ENCODE assay signal across 1 cellular context in genomic region chr3:129576514-129577345, GRCh38.
TF ChIP-seq lines count a peak whose summit lies in the region.

No MANE protein-coding gene starts in this region.

TF ChIP-seq in HepG2, 621 proteins besides CTCF, POLR2A, EP300 and RAD21 (continues in another document):
- TF ChIP-seq GMEB1 (CRISPR knock-in tag; IDR thresholded peaks at IDR 0.05; ENCODE audit: borderline replicate concordance), result no peak
- TF ChIP-seq ZFP62 (CRISPR knock-in tag; IDR thresholded peaks at IDR 0.05), result no peak
- TF ChIP-seq ZBTB8A (CRISPR knock-in tag; IDR thresholded peaks at IDR 0.05; ENCODE audit: borderline replicate concordance, low read depth), result no peak
- no peak for TF ChIP-seq MEIS1 (CRISPR knock-in tag; IDR thresholded peaks at IDR 0.05; ENCODE audit: borderline replicate concordance)
- no peak for TF ChIP-seq ZNF782 (CRISPR knock-in tag; IDR thresholded peaks at IDR 0.05; ENCODE audit: borderline replicate concordance)
- TF ChIP-seq SP5 (CRISPR knock-in tag; IDR thresholded peaks at IDR 0.05; ENCODE audit: borderline replicate concordance, low read depth), result no peak
- TF ChIP-seq TEAD3 (CRISPR knock-in tag; optimal IDR thresholded peaks at IDR 0.05; ENCODE audit: borderline replicate concordance), result peak; percentile 72
- TF ChIP-seq ZNF543 (CRISPR knock-in tag; IDR thresholded peaks at IDR 0.05), result peak; percentile 25; the same call in 1 of the 2 replicates
- no peak for TF ChIP-seq ZSCAN30 (CRISPR knock-in tag; IDR thresholded peaks at IDR 0.05)
- no peak; the same call in 1 of the 2 replicates for TF ChIP-seq ZNF556 (CRISPR knock-in tag; IDR thresholded peaks at IDR 0.05; ENCODE audit: borderline replicate concordance)
- no peak for TF ChIP-seq RXRA (CRISPR knock-in tag; IDR thresholded peaks at IDR 0.05)
- no peak for TF ChIP-seq PLSCR1 (CRISPR knock-in tag; IDR thresholded peaks at IDR 0.05; ENCODE audit: borderline replicate concordance)
- peak; percentile 71 to 82 for TF ChIP-seq MAFK (conservative IDR thresholded peaks at IDR 0.05 in 1 of 2, IDR thresholded peaks at IDR 0.05 in 1 of 2; ENCODE audit: low read length in 2 of 2)
- no peak for TF ChIP-seq ATF6 (CRISPR knock-in tag; conservative IDR thresholded peaks at IDR 0.05)
- TF ChIP-seq ZNF530 (CRISPR knock-in tag; IDR thresholded peaks at IDR 0.05; ENCODE audit: low read depth), result no peak
- no peak for TF ChIP-seq ZNF382 (CRISPR knock-in tag; IDR thresholded peaks at IDR 0.05; ENCODE audit: borderline replicate concordance)
- TF ChIP-seq TFAP4 (IDR thresholded peaks at IDR 0.05; ENCODE audit: borderline replicate concordance, low read depth), result peak; percentile 77; the same call in 1 of the 2 replicates
- TF ChIP-seq ZSCAN31 (CRISPR knock-in tag; IDR thresholded peaks at IDR 0.05; ENCODE audit: low read depth), result no peak
- no peak for TF ChIP-seq ONECUT2 (CRISPR knock-in tag; IDR thresholded peaks at IDR 0.05)
- TF ChIP-seq IRF2 (CRISPR knock-in tag; IDR thresholded peaks at IDR 0.05), result peak; percentile 37; the same call in 1 of the 2 replicates
- no peak for TF ChIP-seq BRCA1 (CRISPR knock-in tag; IDR thresholded peaks at IDR 0.05)
- no peak for TF ChIP-seq ZNF577 (CRISPR knock-in tag; IDR thresholded peaks at IDR 0.05; ENCODE audit: borderline replicate concordance, low read depth)
- no peak for TF ChIP-seq KDM6A (CRISPR knock-in tag; IDR thresholded peaks at IDR 0.05; ENCODE audit: low read depth)
- no peak for TF ChIP-seq ZBTB43 (CRISPR knock-in tag; conservative IDR thresholded peaks at IDR 0.05)
- TF ChIP-seq AKNA (CRISPR knock-in tag; IDR thresholded peaks at IDR 0.05; ENCODE audit: borderline replicate concordance), result no peak
- no peak for TF ChIP-seq POLR2AphosphoS2 (IDR thresholded peaks at IDR 0.05; ENCODE audit: low read depth, low read length)
- TF ChIP-seq ZNF749 (CRISPR knock-in tag; IDR thresholded peaks at IDR 0.05; ENCODE audit: borderline replicate concordance), result no peak
- TF ChIP-seq ZNF879 (CRISPR knock-in tag; IDR thresholded peaks at IDR 0.05), result no peak
- TF ChIP-seq ZFP41 (CRISPR knock-in tag; IDR thresholded peaks at IDR 0.05; ENCODE audit: borderline replicate concordance), result no peak
- TF ChIP-seq KAT8 (CRISPR knock-in tag; IDR thresholded peaks at IDR 0.05), result 0 out of 2 replicates have a peak, but pooled peaks have one; percentile 0
- no peak for TF ChIP-seq ZNF550 (CRISPR knock-in tag; IDR thresholded peaks at IDR 0.05; ENCODE audit: borderline replicate concordance)
- no peak for TF ChIP-seq GABPA (IDR thresholded peaks at IDR 0.05; ENCODE audit: low read depth, low read length)
- TF ChIP-seq GABPA (CRISPR knock-in tag; IDR thresholded peaks at IDR 0.05; ENCODE audit: low read depth), result peak; percentile 69
- TF ChIP-seq TFE3 (CRISPR knock-in tag; IDR thresholded peaks at IDR 0.05), result 0 out of 2 replicates have a peak, but pooled peaks have one; percentile 31
- no peak for TF ChIP-seq ZNF260 (CRISPR knock-in tag; IDR thresholded peaks at IDR 0.05; ENCODE audit: borderline replicate concordance, low read depth)
- peak; percentile 59; the same call in 1 of the 2 replicates for TF ChIP-seq RARA (CRISPR knock-in tag; IDR thresholded peaks at IDR 0.05)
- TF ChIP-seq ZFYVE20 (CRISPR knock-in tag; IDR thresholded peaks at IDR 0.05; ENCODE audit: borderline replicate concordance, low read depth), result no peak
- no peak for TF ChIP-seq KLF13 (CRISPR knock-in tag; IDR thresholded peaks at IDR 0.05)
- TF ChIP-seq MIXL1 (CRISPR knock-in tag; IDR thresholded peaks at IDR 0.05), result no peak
- TF ChIP-seq ZNF510 (CRISPR knock-in tag; IDR thresholded peaks at IDR 0.05; ENCODE audit: low read depth), result no peak
- peak; percentile 84 for TF ChIP-seq ZNF687 (CRISPR knock-in tag; IDR thresholded peaks at IDR 0.05)
- no peak for TF ChIP-seq ZBTB14 (CRISPR knock-in tag; IDR thresholded peaks at IDR 0.05)
- TF ChIP-seq FOXA1 (IDR thresholded peaks at IDR 0.05), result no peak
- peak; percentile 67 for TF ChIP-seq FOXA1 (CRISPR knock-in tag; IDR thresholded peaks at IDR 0.05)
- TF ChIP-seq ZNF225 (CRISPR knock-in tag; IDR thresholded peaks at IDR 0.05), result no peak
- TF ChIP-seq MTA1 (CRISPR knock-in tag; IDR thresholded peaks at IDR 0.05; ENCODE audit: borderline replicate concordance), result 0 out of 2 replicates have a peak, but pooled peaks have one; percentile 7
- TF ChIP-seq FOSL2 (CRISPR knock-in tag; IDR thresholded peaks at IDR 0.05), result no peak
- TF ChIP-seq CCAR2 (optimal IDR thresholded peaks at IDR 0.05; ENCODE audit: low read depth, low read length), result no peak
- no peak for TF ChIP-seq ZNF446 (CRISPR knock-in tag; IDR thresholded peaks at IDR 0.05)
